In genomic region chr5:59193616-59194319, GRCh38 we compare ENCODE assay signal across 11 cellular contexts.
DNase-seq lines count a peak whose midpoint lies in the region; ATAC-seq and TF ChIP-seq lines count a peak whose summit lies in the region.
"Had no signal": no experiment of that assay in that cellular context is flagged by ENCODE, and none has a peak within 500 bp of the region (broad histone marks: within the 10 kb centered on the region; RNA-seq: fewer than 3 reads in every experiment).

No MANE protein-coding gene starts in this region.

- H3K36me3 Mint-ChIP-seq in naive thymus-derived CD4-positive, alpha-beta T cell = no peaks in the 10 kb centered on the region

- no peaks in the 10 kb centered on the region for H3K36me3 ChIP-seq in naive thymus-derived CD4-positive, alpha-beta T cell (ENCODE audit: control insufficient read depth in 2 of 3, insufficient read depth in 3 of 3, low read length in 3 of 3)

- no peak overlapping the region for H3K4me3 Mint-ChIP-seq in naive thymus-derived CD4-positive, alpha-beta T cell
- H3K4me3 Mint-ChIP-seq: CD8-positive, alpha-beta memory T cell; neural crest cell; T-helper 2 cell treated with Interferon-gamma antibody and Interleukin-4, amounts not matched to agents 5 μg/mL and 100 μg/mL, for 36 hours had no signal

- H3K4me1 Mint-ChIP-seq in naive thymus-derived CD4-positive, alpha-beta T cell = peaks cover 0 to 1% (median 0%) of the 10 kb centered on the region in 7 donors
- H3K4me1 Mint-ChIP-seq: CD8-positive, alpha-beta memory T cell had no signal

- peaks cover 1 to 34% (median 5%) of the 10 kb centered on the region in 5 donors for H3K27me3 Mint-ChIP-seq in naive thymus-derived CD4-positive, alpha-beta T cell

- TF ChIP-seq CTCF in AG10803 (conservative IDR thresholded peaks at IDR 0.05; ENCODE audit: low read length) = no peak

- no peak overlapping the region for H3K4me3 ChIP-seq in AG10803 (ENCODE audit: low read length)
- no peak overlapping the region for H3K4me3 ChIP-seq in naive thymus-derived CD4-positive, alpha-beta T cell (ENCODE audit: low read length)

- intact Hi-C loops in naive thymus-derived CD4-positive, alpha-beta T cell (cut with micrococcal nuclease) = no loop called here
- intact Hi-C loops in head of caudate nucleus (cut with DNase I) = loop anchor here (5.0 kb wide), 1 partner anchor 184 kb away; no protein-coding TSS in a partner anchor

- H3K9me3 ChIP-seq in naive thymus-derived CD4-positive, alpha-beta T cell (ENCODE audit: control insufficient read depth in 2 of 3, low read length in 3 of 3) = no peaks in the 10 kb centered on the region

- H3K4me1 ChIP-seq in naive thymus-derived CD4-positive, alpha-beta T cell (ENCODE audit: control insufficient read depth in 2 of 2, insufficient read depth in 2 of 2, low read length in 2 of 2) = peaks cover 0 to 1% of the 10 kb centered on the region in 2 donors

- peak overlapping the region in 1 of 9 donors; percentile 10 for H3K27ac Mint-ChIP-seq in naive thymus-derived CD4-positive, alpha-beta T cell
- H3K27ac Mint-ChIP-seq: CD8-positive, alpha-beta memory T cell; T-helper 2 cell treated with Interferon-gamma antibody and Interleukin-4, amounts not matched to agents 5 μg/mL and 100 μg/mL, for 36 hours had no signal

- peaks cover 0 to 6% (median 0%) of the 10 kb centered on the region in 11 donors for H3K9me3 Mint-ChIP-seq in naive thymus-derived CD4-positive, alpha-beta T cell
- H3K9me3 Mint-ChIP-seq: neural crest cell; T-helper 2 cell treated with Interferon-gamma antibody and Interleukin-4, amounts not matched to agents 5 μg/mL and 100 μg/mL, for 36 hours had no signal

- POLR2A ChIA-PET in naive thymus-derived CD4-positive, alpha-beta T cell (lab: Charles Lee) = no interaction called here

- no peaks in the 10 kb centered on the region for H3K27me3 ChIP-seq in naive thymus-derived CD4-positive, alpha-beta T cell (ENCODE audit: control insufficient read depth in 2 of 2, insufficient read depth in 2 of 2, low read length in 2 of 2)

- DNase-seq in AG10803 (ENCODE audit: low read depth) (peak; percentile 91), LoVo (ENCODE audit: low spot score) (peak; percentile 49), head of caudate nucleus (no peak), amygdala (lab: John Stamatoyannopoulos, UW) (no peak), D341Med (ENCODE audit: low spot score) (no peak)
- no peak for DNase-seq in naive thymus-derived CD4-positive, alpha-beta T cell
- DNase-seq: CD8-positive, alpha-beta memory T cell had no signal

- CTCF ChIA-PET in naive thymus-derived CD4-positive, alpha-beta T cell (lab: Charles Lee) = interaction anchor here (1.2 to 1.6 kb wide), 3 partner anchors 173 to 300 kb away, joined by 3 to 4 read pairs (median 3); no protein-coding TSS in a partner anchor

- ATAC-seq in esophagus mucosa (peak; percentile 99), GM21576 (IDR thresholded peaks at IDR 0.05; ENCODE audit: unreplicated experiment) (no peak)
- peak; percentile 31 for ATAC-seq in naive thymus-derived CD4-positive, alpha-beta T cell

- H3K27ac ChIP-seq in naive thymus-derived CD4-positive, alpha-beta T cell (ENCODE audit: low read depth, low read length) = no peak overlapping the region

Comparison
In these comparisons a context has a peak if more than half of its experiments do, and no peak if none do; other contexts are left out.
1. DNase-seq: peak in AG10803 (single experiment) and LoVo (single experiment); none in naive thymus-derived CD4-positive, alpha-beta T cell (0 of 9), head of caudate nucleus (0 of 42), amygdala (0 of 56) and D341Med (single experiment).